18 cellular contexts compared by ENCODE assay signal in the genomic region with DNA sequence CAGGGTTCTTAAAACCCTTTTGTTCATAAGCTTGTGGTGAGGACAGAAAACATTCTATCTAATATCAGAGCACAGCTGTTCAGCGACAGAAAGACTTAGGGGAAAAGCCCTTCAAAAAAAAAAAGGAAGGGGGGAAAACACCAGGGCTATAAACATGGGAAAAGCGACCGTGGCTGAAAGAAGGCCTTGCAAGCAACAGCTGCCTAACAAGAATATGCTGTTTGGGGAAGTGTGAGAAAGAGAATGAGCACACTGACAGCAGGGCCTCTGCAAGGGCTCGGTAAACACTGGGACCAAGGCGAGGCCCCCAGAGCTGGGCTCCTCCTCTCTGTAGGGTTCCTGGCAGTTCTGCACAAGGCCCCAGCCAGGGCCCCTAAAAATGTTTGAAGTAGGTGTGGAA. TPM values are rescaled to one million over a fixed set of nuclear protein-coding genes. Genes with fewer than 3 reads are reported as not detected.
DNase-seq lines count a peak whose midpoint lies in the region; ATAC-seq, FAIRE-seq and TF ChIP-seq lines count a peak whose summit lies in the region.
"Had no signal": no experiment of that assay in that cellular context is flagged by ENCODE, and none has a peak within 500 bp of the region (broad histone marks: within the 10 kb centered on the region; RNA-seq: fewer than 3 reads in every experiment).

No MANE protein-coding gene starts in this region.

- TF ChIP-seq EP300 in GM12878 (IDR thresholded peaks at IDR 0.05; ENCODE audit: borderline replicate concordance in 1 of 2, control insufficient read depth in 1 of 2, low read depth in 2 of 2, low read length in 2 of 2) (no peak), HepG2 (IDR thresholded peaks at IDR 0.05; ENCODE audit: low read depth in 2 of 2, low read length in 2 of 2) (no peak), HepG2 (CRISPR knock-in tag; IDR thresholded peaks at IDR 0.05; ENCODE audit: borderline replicate concordance) (no peak)

- TF ChIP-seq RAD21 in GM12878 (IDR thresholded peaks at IDR 0.05; ENCODE audit: insufficient read depth, low read depth, low read length): 0 out of 2 replicates have a peak, but pooled peaks have one; percentile 0
- no peak for TF ChIP-seq RAD21 in HepG2 (CRISPR knock-in tag; IDR thresholded peaks at IDR 0.05)

- RAD21 ChIA-PET in GM12878 (lab: Charles Lee; ENCODE audit: unreplicated experiment): interaction anchor here (0.6 to 3.3 kb wide), 11 partner anchors 16 to 138 kb away, joined by 3 to 17 read pairs (median 5); partner anchors contain the start of gene CCND2

- intact Hi-C loops in GM12878 (cut with micrococcal nuclease; ENCODE audit: unreplicated experiment): no loop called here
- intact Hi-C loops in HepG2 (cut with micrococcal nuclease; ENCODE audit: unreplicated experiment): no loop called here

- peak; percentile 89 for ATAC-seq in GM12878
- no peak for ATAC-seq in HepG2
- ATAC-seq: gastroesophageal sphincter had no signal

- TF ChIP-seq CTCF in KMS-11 (conservative IDR thresholded peaks at IDR 0.05; ENCODE audit: low read depth, low read length): no peak
- no peak for TF ChIP-seq CTCF in GM12878 (IDR thresholded peaks at IDR 0.05 in 2 of 3, conservative IDR thresholded peaks at IDR 0.05 in 1 of 3; ENCODE audit: control insufficient read depth in 2 of 3, extremely low read depth in 1 of 3, insufficient read depth in 1 of 3, low read depth in 3 of 3, low read length in 3 of 3)
- TF ChIP-seq CTCF in neutrophil (IDR thresholded peaks at IDR 0.05): no peak
- no peak for TF ChIP-seq CTCF in HepG2 (CRISPR knock-in tag; IDR thresholded peaks at IDR 0.05)

- SMC1A ChIA-PET in GM12878 (lab: Charles Lee; ENCODE audit: uncharacterized antibody, unreplicated experiment): interaction anchor here (0.8 to 2.8 kb wide), 11 partner anchors 11 to 161 kb away, joined by 3 to 12 read pairs (median 4); no protein-coding TSS in a partner anchor

- POLR2A ChIA-PET in GM12878 (lab: Charles Lee): interaction anchor here (0.7 to 2.4 kb wide), 10 partner anchors 10 to 105 kb away, joined by 3 to 14 read pairs (median 4); no protein-coding TSS in a partner anchor
- POLR2A ChIA-PET in HepG2 (lab: Yijun Ruan, JAX): no interaction called here

- BruUV-seq in GM12878 (replicated peaks; lab: Mats Ljungman, UMichigan) (no TSS peak), HepG2 (replicated peaks; lab: Mats Ljungman, UMichigan) (no TSS peak)

- DNase-seq in GM12892 (ENCODE audit: insufficient read length): peak; percentile 31
- DNase-seq in GM12878 (ENCODE audit: low read depth, low spot score): no peak
- no peak for DNase-seq in HepG2 (ENCODE audit: low spot score)
- no peak for DNase-seq in effector memory CD4-positive, alpha-beta T cell
- no peak for DNase-seq in HPDE6-E6E7 (ENCODE audit: extremely low spot score)
- no peak for DNase-seq in NCI-H1694 treated with DMSO at 0.1 percent for 48 hours (lab: John Stamatoyannopoulos, UW)
- DNase-seq: activated gamma-delta T cell treated with Interleukin-2 at 50 U/mL for 16 hours; DMS79; mesenchymal stem cell; NCI-H526 treated with DMSO at 0.1 percent for 48 hours; stimulated activated CD4-positive, alpha-beta T cell treated with anti-CD3 and anti-CD28 coated beads, Interleukin-4, amount 100 ng/mL, for 4 hours had no signal

- CTCF ChIA-PET in GM12878 (lab: Yijun Ruan, JAX) (interaction anchor here (0.6 to 1.6 kb wide), 8 partner anchors 13 to 240 kb away, joined by 3 to 6 read pairs (median 3); no protein-coding TSS in a partner anchor), HepG2 (lab: Yijun Ruan, JAX; ENCODE audit: low intra/inter-chr PET ratio, low total read pairs) (no interaction called here)

- H3K9ac ChIP-seq in KMS-11 (no peak overlapping the region; the same call in 1 of the 2 replicates), GM12878 (ENCODE audit: control insufficient read depth, insufficient read depth, low read length) (0 out of 2 replicates have a peak overlapping the region, but pooled peaks have one; percentile 5), HepG2 (ENCODE audit: insufficient read depth, low read depth, low read length) (no peak overlapping the region)

- H3K4me2 ChIP-seq in KMS-11 (peak overlapping the region; percentile 71), GM12878 (ENCODE audit: control insufficient read depth, insufficient read depth) (no peak overlapping the region; the same call in 1 of the 2 replicates), HepG2 (ENCODE audit: low read depth, low read length) (no peak overlapping the region)

- no peaks in the 10 kb centered on the region for H3K27me3 ChIP-seq in KMS-11 (ENCODE audit: insufficient read depth, low read depth)
- H3K27me3 ChIP-seq in GM12878 (replicated peaks in 1 of 2; ENCODE audit: control insufficient read depth in 2 of 2, insufficient read depth in 2 of 2, low read length in 1 of 2): no peaks in the 10 kb centered on the region; a peak in 1 of 4 replicates
- H3K27me3 ChIP-seq in neutrophil: no peaks in the 10 kb centered on the region
- H3K27me3 ChIP-seq in HepG2 (ENCODE audit: control insufficient read depth in 1 of 2, insufficient read depth in 2 of 2, low read length in 2 of 2): peaks cover 7 to 47% of the 10 kb centered on the region in 2 experiments; a peak in 3 of 5 replicates
- H3K27me3 ChIP-seq in effector memory CD4-positive, alpha-beta T cell (replicated peaks; ENCODE audit: control insufficient read depth, insufficient read depth, low read length, poor library complexity, severe bottlenecking): no peaks in the 10 kb centered on the region
- H3K27me3 ChIP-seq: ascending aorta had no signal

- 0% methylated on average over 5 of the region's 5 CpGs for WGBS in GM12878 (ENCODE audit: insufficient coverage, insufficient replicate concordance, low lambda C conversion rate, missing lambda C conversion rate)
- WGBS in HepG2 (ENCODE audit: low lambda C conversion rate): 25% methylated on average over 5 of the region's 5 CpGs

- peak overlapping the region; percentile 56 for H2AFZ ChIP-seq in KMS-11 (ENCODE audit: low read depth)
- H2AFZ ChIP-seq in GM12878 (ENCODE audit: control insufficient read depth, low read depth, low read length): peak overlapping the region; percentile 35; the same call in 1 of the 2 replicates
- H2AFZ ChIP-seq in HepG2 (ENCODE audit: low read length): no peak overlapping the region

- no peak overlapping the region for H3K4me3 ChIP-seq in KMS-11 (IDR thresholded peaks at IDR 0.05; ENCODE audit: insufficient read depth, low read depth, low read length)
- H3K4me3 ChIP-seq in GM12878: no peak overlapping the region
- no peak overlapping the region for H3K4me3 ChIP-seq in neutrophil (ENCODE audit: low read depth in 1 of 2, low read length in 1 of 2)
- no peak overlapping the region for H3K4me3 ChIP-seq in HepG2 (replicated peaks in 1 of 3; ENCODE audit: insufficient read depth in 1 of 3, low read depth in 2 of 3, low read length in 3 of 3)
- no peak overlapping the region for H3K4me3 ChIP-seq in effector memory CD4-positive, alpha-beta T cell (ENCODE audit: insufficient read depth, low read depth, low read length, poor library complexity, severe bottlenecking)
- H3K4me3 ChIP-seq: ascending aorta, gastroesophageal sphincter had no signal

- H3K9me3 ChIP-seq in GM12878 (replicated peaks; ENCODE audit: control insufficient read depth, insufficient read depth, low read length) (no peaks in the 10 kb centered on the region), neutrophil (no peaks in the 10 kb centered on the region), HepG2 (ENCODE audit: low read length) (no peaks in the 10 kb centered on the region)
- no peaks in the 10 kb centered on the region for H3K9me3 ChIP-seq in effector memory CD4-positive, alpha-beta T cell (ENCODE audit: control insufficient read depth, low read length)
- H3K9me3 ChIP-seq: ascending aorta, gastroesophageal sphincter had no signal

- H3K79me2 ChIP-seq in KMS-11 (ENCODE audit: insufficient read depth, low read depth): no peaks in the 10 kb centered on the region
- no peaks in the 10 kb centered on the region for H3K79me2 ChIP-seq in GM12878 (ENCODE audit: control insufficient read depth, insufficient read depth, low read length)
- H3K79me2 ChIP-seq in HepG2 (ENCODE audit: insufficient read depth, low read length): no peaks in the 10 kb centered on the region

- no peaks in the 10 kb centered on the region for H3K36me3 ChIP-seq in KMS-11 (ENCODE audit: insufficient read depth)
- no peaks in the 10 kb centered on the region for H3K36me3 ChIP-seq in GM12878 (ENCODE audit: control insufficient read depth in 2 of 2, insufficient read depth in 2 of 2, low read length in 1 of 2)
- no peaks in the 10 kb centered on the region for H3K36me3 ChIP-seq in neutrophil
- no peaks in the 10 kb centered on the region for H3K36me3 ChIP-seq in HepG2 (replicated peaks in 1 of 2; ENCODE audit: control insufficient read depth in 1 of 2, insufficient read depth in 2 of 2, low read length in 2 of 2)
- H3K36me3 ChIP-seq in effector memory CD4-positive, alpha-beta T cell (ENCODE audit: control insufficient read depth, insufficient read depth, low read length): no peaks in the 10 kb centered on the region
- H3K36me3 ChIP-seq: ascending aorta, gastroesophageal sphincter had no signal

- H3K27ac ChIP-seq in KMS-11: peak overlapping the region; percentile 40
- peak overlapping the region; percentile 45 for H3K27ac ChIP-seq in GM12878 (ENCODE audit: control insufficient read depth, insufficient read depth)
- peak overlapping the region; percentile 55 for H3K27ac ChIP-seq in neutrophil
- H3K27ac ChIP-seq in HepG2 (ENCODE audit: extremely low read length, insufficient read depth, low read length): no peak overlapping the region
- no peak overlapping the region for H3K27ac ChIP-seq in effector memory CD4-positive, alpha-beta T cell (ENCODE audit: insufficient read depth, low read length, poor library complexity, severe bottlenecking)
- H3K27ac ChIP-seq: ascending aorta, C4-2B, gastroesophageal sphincter had no signal

- no peaks in the 10 kb centered on the region for H4K20me1 ChIP-seq in KMS-11 (ENCODE audit: insufficient read depth)
- H4K20me1 ChIP-seq in GM12878 (ENCODE audit: control insufficient read depth, insufficient read depth): no peaks in the 10 kb centered on the region
- no peaks in the 10 kb centered on the region for H4K20me1 ChIP-seq in HepG2 (ENCODE audit: insufficient read depth, low read length)

- FAIRE-seq in GM12892 (lab: Jason Lieb, UNC) (peak; percentile 81), GM12878 (lab: Jason Lieb, UNC) (peak; percentile 59), HepG2 (lab: Jason Lieb, UNC) (no peak)
- FAIRE-seq: RCC 7860 had no signal

- H3K4me1 ChIP-seq in KMS-11 (ENCODE audit: low read depth, poor library complexity, severe bottlenecking): peaks cover 30% of the 10 kb centered on the region
- peaks cover 17% of the 10 kb centered on the region for H3K4me1 ChIP-seq in GM12878 (ENCODE audit: control insufficient read depth, insufficient read depth, low read length)
- peaks cover 45 to 49% of the 10 kb centered on the region in 2 experiments for H3K4me1 ChIP-seq in neutrophil (ENCODE audit: control insufficient read depth in 1 of 2, insufficient read depth in 1 of 2, low read depth in 1 of 2, low read length in 1 of 2)
- no peaks in the 10 kb centered on the region for H3K4me1 ChIP-seq in HepG2 (ENCODE audit: insufficient read depth, low read length)
- no peaks in the 10 kb centered on the region for H3K4me1 ChIP-seq in effector memory CD4-positive, alpha-beta T cell (ENCODE audit: control insufficient read depth, insufficient read depth, low read length, poor library complexity, severe bottlenecking)
- H3K4me1 ChIP-seq: ascending aorta, gastroesophageal sphincter had no signal

- in situ Hi-C loops in GM12878 (cut with MboI) (no loop called here), HepG2 (cut with HindIII; ENCODE audit: extremely low pct_ligation_motif_present, low pct_unique_long_range_greater_than_20kb) (no loop called here)

- TF ChIP-seq POLR2A in GM12892 (IDR thresholded peaks at IDR 0.05; ENCODE audit: low read depth, low read length) (no peak), GM12878 (IDR thresholded peaks at IDR 0.05; ENCODE audit: low read depth, low read length) (no peak), HepG2 (IDR thresholded peaks at IDR 0.05; ENCODE audit: insufficient read depth in 1 of 2, low read depth in 2 of 2, low read length in 2 of 2) (no peak)

RNA-seq across cellular contexts. Expression of gene CCND2, which starts 27.4 kb away (rescaled TPM):
- polyA plus RNA-seq in GM12892 (2012; ENCODE audit: missing spikeins): 130 TPM
- total RNA-seq in GM12878 (2013; cell fraction: nucleolus; rRNA removed): 335 and 378 TPM in 2 replicates
- total RNA-seq in GM12878 (2014; rRNA removed) (141 and 159 TPM in 2 replicates), GM12878 (2014; rRNA removed; fragmentation: Illumina TruSeq; extraction: Trizol) (162 and 163 TPM in 2 replicates), GM12878 (2021) (248 and 260 TPM in 2 replicates), HepG2 (2016; rRNA removed; fragmentation: Illumina TruSeq; extraction: Trizol) (1.1 and 1.4 TPM in 2 replicates)
- 36.8 TPM for polyA plus RNA-seq in GM12878 (2011; ENCODE audit: low read depth)
- polyA plus RNA-seq in GM12878 (2011; rRNA removed) (256 and 263 TPM in 2 replicates), GM12878 (2014; fragmentation: Illumina TruSeq; extraction: Trizol) (37.5 and 44.7 TPM in 2 replicates), GM12878 (2014; fragmentation: Nextera tagmentation; extraction: Ambion mirVana) (100 to 1,000 TPM in 1 of 2 experiments, 10 to 100 TPM in 1; 30.1 to 100 TPM), GM12878 (2014; rRNA removed) (73.6 and 78.9 TPM in 2 replicates), GM12878 (2016; fragmentation: Nextera tagmentation; extraction: Ambion mirVana) (100 to 1,000 TPM; 183 to 200 TPM), HepG2 (2011; rRNA removed) (0.61 and 0.90 TPM in 2 replicates)
- polyA plus RNA-seq in GM12878 (2011; cell fraction: cytosol; rRNA removed): 171 and 198 TPM in 2 replicates
- 186 and 241 TPM in 2 replicates for polyA plus RNA-seq in GM12878 (2011; cell fraction: nucleus; rRNA removed)
- 55.9 and 67.6 TPM in 2 replicates for polyA plus RNA-seq in GM12878 (2012)
- polyA minus RNA-seq in GM12878 (2011; rRNA and poly(A)+ RNA removed): 651 and 710 TPM in 2 replicates
- polyA minus RNA-seq in GM12878 (2011; cell fraction: cytosol; rRNA and poly(A)+ RNA removed): 245 and 274 TPM in 2 replicates
- 123 and 187 TPM in 2 replicates for polyA minus RNA-seq in GM12878 (2011; cell fraction: nucleus; rRNA and poly(A)+ RNA removed)
- 0.09 and 0.20 TPM in 2 replicates for total RNA-seq in HepG2 (2016; cell fraction: cytosol; rRNA removed; fragmentation: Illumina TruSeq; extraction: Trizol; ENCODE audit: low read depth)
- total RNA-seq in HepG2 (2016; cell fraction: insoluble cytoplasmic fraction; rRNA removed; fragmentation: Illumina TruSeq; extraction: Trizol): 1.1 and 1.3 TPM in 2 replicates
- total RNA-seq in HepG2 (2016; cell fraction: membrane; rRNA removed; fragmentation: Illumina TruSeq; extraction: Trizol): 0.28 and 0.34 TPM in 2 replicates
- total RNA-seq in HepG2 (2016; cell fraction: nucleus; rRNA removed; fragmentation: Illumina TruSeq; extraction: Trizol): 1.3 and 1.4 TPM in 2 replicates
- polyA plus RNA-seq in HepG2 (2011; cell fraction: cytosol; rRNA removed): 0.34 and 0.68 TPM in 2 replicates
- 1.3 and 1.6 TPM in 2 replicates for polyA plus RNA-seq in HepG2 (2011; cell fraction: nucleus; rRNA removed)
- 0.36 and 0.44 TPM in 2 replicates for polyA plus RNA-seq in HepG2 (2012)
- polyA plus RNA-seq in HepG2 (2016; cell fraction: cytosol; fragmentation: Illumina TruSeq; extraction: Trizol; ENCODE audit: low read depth): 0.06 and 0.07 TPM in 2 replicates
- polyA plus RNA-seq in HepG2 (2016; cell fraction: insoluble cytoplasmic fraction; fragmentation: Illumina TruSeq; extraction: Trizol; ENCODE audit: low read depth): 0.34 and 0.55 TPM in 2 replicates
- 0.05 and 0.07 TPM in 2 replicates for polyA plus RNA-seq in HepG2 (2016; cell fraction: membrane; fragmentation: Illumina TruSeq; extraction: Trizol; ENCODE audit: low read depth)
- polyA plus RNA-seq in HepG2 (2016; cell fraction: nucleus; fragmentation: Illumina TruSeq; extraction: Trizol; ENCODE audit: insufficient read depth, low read depth): 0.85 and 1.2 TPM in 2 replicates
- polyA minus RNA-seq in HepG2 (2011; rRNA and poly(A)+ RNA removed; ENCODE audit: low replicate concordance): 2.3 and 2.5 TPM in 2 replicates
- polyA minus RNA-seq in HepG2 (2011; cell fraction: cytosol; rRNA and poly(A)+ RNA removed): 1.4 and 2.3 TPM in 2 replicates
- 1.3 and 2.0 TPM in 2 replicates for polyA minus RNA-seq in HepG2 (2011; cell fraction: nucleus; rRNA and poly(A)+ RNA removed)
- total RNA-seq: M059J had no signal

Comparison
In these comparisons a context has a peak if more than half of its experiments do, and no peak if none do; other contexts are left out.
1. H3K27ac ChIP-seq: peak in KMS-11 (single experiment), GM12878 (single experiment) and neutrophil (single experiment); none in HepG2 (single experiment) and effector memory CD4-positive, alpha-beta T cell (single experiment).
2. RNA of gene CCND2, which starts 27.4 kb away (total RNA-seq): 141 to 378 TPM in GM12878; 0.09 to 1.4 TPM in HepG2; every median in the first group is over 10 times any median in the second.